9 cellular contexts compared by ENCODE assay signal in the genomic region with DNA sequence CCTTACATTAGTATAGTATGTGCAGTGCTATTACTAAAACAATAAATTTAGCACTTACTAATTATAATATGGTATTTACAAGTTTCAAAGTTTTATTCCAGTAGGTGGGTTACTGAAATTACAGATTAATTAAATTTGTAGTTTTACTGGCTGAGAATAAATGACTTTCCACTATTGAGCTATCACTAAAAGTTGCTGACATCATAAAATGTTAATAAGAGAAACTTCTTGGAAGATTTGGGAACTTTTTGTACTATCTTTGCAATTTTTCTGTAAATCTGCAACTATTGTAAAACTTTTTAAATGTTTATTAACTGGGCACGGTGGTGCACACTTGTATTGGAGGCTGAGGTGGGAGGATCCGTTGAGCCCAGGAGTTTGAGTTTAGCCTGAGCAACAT.
"Had no signal": no experiment of that assay in that cellular context is flagged by ENCODE, and none has a peak within 500 bp of the region (broad histone marks: within the 10 kb centered on the region; RNA-seq: fewer than 3 reads in every experiment).

No MANE protein-coding gene starts in this region.

- DNase-seq: GM23248, GOT3, H7, HFFc6, KBM-7 had no signal

- H2AFZ ChIP-seq: GM23248 had no signal

- H3K27ac ChIP-seq: GM23248, KMS-11 had no signal

- H3K4me2 ChIP-seq: KMS-11 had no signal

- H3K9ac ChIP-seq: GM23248, KMS-11 had no signal

- H3K9me3 ChIP-seq: HAP-1 had no signal

- H3K36me3 ChIP-seq: HAP-1 had no signal

- ATAC-seq: HCT116 had no signal

- FAIRE-seq: HTR-8/SVneo had no signal

- H3K4me3 ChIP-seq: GM23248, HAP-1 had no signal
